ENCODE assay signal across 8 cellular contexts in the genomic region with DNA sequence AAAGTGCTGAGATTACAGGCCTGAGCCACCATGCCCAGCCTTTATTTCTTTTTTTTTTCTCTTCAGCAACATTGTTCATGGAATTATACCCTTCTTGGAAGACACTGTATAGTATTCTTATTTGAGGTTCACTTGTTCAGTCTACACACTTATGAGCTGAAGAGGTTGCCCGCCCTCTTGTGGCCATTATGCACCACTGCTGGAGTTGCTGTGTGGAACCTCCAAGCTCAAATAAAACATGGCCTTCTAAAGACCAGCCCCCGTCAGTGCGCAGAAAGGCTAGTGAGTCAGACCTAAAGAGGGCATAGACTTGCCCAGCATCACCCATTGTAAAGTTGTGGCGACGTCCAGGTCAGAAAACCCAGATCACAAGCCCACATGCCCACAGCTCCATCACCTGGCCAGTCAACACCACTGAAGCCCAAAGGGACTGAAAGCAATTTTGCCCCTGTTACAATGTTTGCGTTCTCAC. TPM values are rescaled to one million over a fixed set of nuclear protein-coding genes. Genes with fewer than 3 reads are reported as not detected.
DNase-seq lines count a peak whose midpoint lies in the region; ATAC-seq and TF ChIP-seq lines count a peak whose summit lies in the region.

No MANE protein-coding gene starts in this region.

- H3K4me3 Mint-ChIP-seq in activated B cell treated with CpG ODN at 0.5 μM for 24 hours: no peak overlapping the region

- intact Hi-C loops in activated B cell treated with CpG ODN at 0.5 μM for 24 hours (cut with micrococcal nuclease): loop anchor here (1.0 to 2.0 kb wide), 4 partner anchors 25 to 186 kb away; a partner anchor contains a TSS
- intact Hi-C loops in left colon (cut with DNase I, micrococcal nuclease): loop anchor here in 1 of 2 donors (5.0 kb wide), 1 partner anchor 186 kb away; no protein-coding TSS in a partner anchor

- H3K27me3 Mint-ChIP-seq in activated B cell treated with CpG ODN at 0.5 μM for 24 hours: peaks cover 4% of the 10 kb centered on the region

- POLR2A ChIA-PET in activated B cell treated with CpG ODN at 0.5 μM for 24 hours (lab: Charles Lee): interaction anchor here (0.7 to 1.1 kb wide), 3 partner anchors 21 to 538 kb away, joined by 3 read pairs; a partner anchor contains a TSS

- no peaks in the 10 kb centered on the region for H3K36me3 Mint-ChIP-seq in activated B cell treated with CpG ODN at 0.5 μM for 24 hours (ENCODE audit: low read depth)

- H3K9me3 Mint-ChIP-seq in activated B cell treated with CpG ODN at 0.5 μM for 24 hours: no peaks in the 10 kb centered on the region

- TF ChIP-seq CTCF in GM12801 (IDR thresholded peaks at IDR 0.05; ENCODE audit: extremely low read depth, insufficient read length) (peak; percentile 96), activated B cell treated with CpG ODN at 0.5 μM for 24 hours (IDR thresholded peaks at IDR 0.05) (no peak)

- no peak overlapping the region for H3K27ac Mint-ChIP-seq in activated B cell treated with CpG ODN at 0.5 μM for 24 hours

- CTCF ChIA-PET in activated B cell treated with CpG ODN at 0.5 μM for 24 hours (lab: Charles Lee): interaction anchor here (0.6 to 3.0 kb wide), 24 partner anchors 9 to 874 kb away, joined by 3 to 24 read pairs (median 3); a partner anchor contains a TSS

- peak; percentile 73 for ATAC-seq in HG03045 (IDR thresholded peaks at IDR 0.05; ENCODE audit: unreplicated experiment)
- peak; percentile 93 for ATAC-seq in activated B cell treated with CpG ODN at 0.5 μM for 24 hours (ENCODE audit: low read depth)
- peak; percentile 97 for ATAC-seq in left colon
- no peak for ATAC-seq in HG02852 (IDR thresholded peaks at IDR 0.05; ENCODE audit: unreplicated experiment)

- DNase-seq in NCI-H2227 (lab: John Stamatoyannopoulos, UW; ENCODE audit: unreplicated experiment): peak; percentile 87
- peak; percentile 24 for DNase-seq in activated B cell treated with CpG ODN at 0.5 μM for 24 hours
- DNase-seq in cerebellar cortex (ENCODE audit: low spot score): peak; percentile 93
- peak; percentile 58 to 77 for DNase-seq in left colon
- peak; percentile 55 for DNase-seq in stimulated activated CD4-positive, alpha-beta T cell treated with anti-CD3 and anti-CD28 coated beads, Interleukin-4, amount 100 ng/mL, for 1 hour

- peaks cover 2% of the 10 kb centered on the region for H3K4me1 Mint-ChIP-seq in activated B cell treated with CpG ODN at 0.5 μM for 24 hours

RNA-seq across cellular contexts. Expression of a gene that starts 20.4 kb away (rescaled TPM):
- total RNA-seq in activated B cell treated with CpG ODN at 0.5 μM for 24 hours: 0.20 TPM in 1 of 2 replicates, not detected in the other
- total RNA-seq in left colon: 1 to 10 TPM; 1.1 to 1.5 TPM

RNA-seq across cellular contexts. Expression of a gene that starts 24.1 kb away (rescaled TPM):
- total RNA-seq in activated B cell treated with CpG ODN at 0.5 μM for 24 hours (2.9 and 3.7 TPM in 2 replicates), left colon (1 to 10 TPM; 2.8 to 7.4 TPM)

RNA-seq across cellular contexts. Expression of a gene that starts 25.3 kb away (rescaled TPM):
- 37.4 and 39.5 TPM in 2 replicates for total RNA-seq in activated B cell treated with CpG ODN at 0.5 μM for 24 hours
- 10 to 100 TPM; 27.3 to 31.9 TPM for total RNA-seq in left colon

RNA-seq across cellular contexts. Expression of a gene that starts 47.2 kb away (rescaled TPM):
- not detected in 2 replicates for total RNA-seq in activated B cell treated with CpG ODN at 0.5 μM for 24 hours
- total RNA-seq in left colon: not detected

RNA-seq across cellular contexts. Expression of a gene that starts 48.6 kb away (rescaled TPM):
- total RNA-seq in activated B cell treated with CpG ODN at 0.5 μM for 24 hours (not detected in 2 replicates), left colon (1,000 to 10,000 TPM; 1,260 to 2,050 TPM)

Comparison
In these comparisons a context has a peak if more than half of its experiments do, and no peak if none do; other contexts are left out.
1. DNase-seq: peak in every context shown above with its lines; median percentile 93 in cerebellar cortex; 87 in NCI-H2227; 68 in left colon; 55 in stimulated activated CD4-positive, alpha-beta T cell treated with anti-CD3 and anti-CD28 coated beads, Interleukin-4, amount 100 ng/mL, for 1 hour; 24 in activated B cell treated with CpG ODN at 0.5 μM for 24 hours.